15 cellular contexts compared by ENCODE assay signal in the genomic region with DNA sequence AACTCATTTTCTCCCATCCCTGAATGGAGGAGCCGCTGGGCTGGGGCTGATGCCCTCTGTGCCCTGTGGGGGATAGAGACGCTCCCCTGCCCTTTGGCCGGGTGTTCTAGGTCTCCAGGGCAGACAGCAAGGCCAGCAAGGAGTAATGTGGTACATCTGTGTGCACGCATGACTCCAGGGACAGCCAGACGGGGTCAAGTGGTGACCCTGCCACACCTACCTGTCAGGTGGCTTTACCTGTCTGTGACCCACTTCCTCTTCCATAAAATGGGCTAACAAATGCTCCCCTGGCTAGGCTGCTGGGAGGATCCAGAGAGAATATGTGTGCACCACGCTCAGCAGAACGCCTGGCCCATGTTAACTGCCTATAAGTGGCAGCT. TPM values are rescaled to one million over a fixed set of nuclear protein-coding genes. Genes with fewer than 3 reads are reported as not detected.
DNase-seq lines count a peak whose midpoint lies in the region; ATAC-seq and TF ChIP-seq lines count a peak whose summit lies in the region.
"Had no signal": no experiment of that assay in that cellular context is flagged by ENCODE, and none has a peak within 500 bp of the region (broad histone marks: within the 10 kb centered on the region; RNA-seq: fewer than 3 reads in every experiment).

No MANE protein-coding gene starts in this region.

- no peak overlapping the region for H3K4me3 Mint-ChIP-seq in chondrocyte (ENCODE audit: unreplicated experiment)
- no peak overlapping the region for H3K4me3 Mint-ChIP-seq in neural progenitor cell

- H3K4me2 ChIP-seq in DOHH2 (ENCODE audit: low read length) (peak overlapping the region; percentile 76), neural progenitor cell (peak overlapping the region; percentile 69)

- H3F3A ChIP-seq in DOHH2 (ENCODE audit: control insufficient read depth, insufficient read depth) (peaks cover 27% of the 10 kb centered on the region), neural progenitor cell (ENCODE audit: low read depth) (peaks cover 21% of the 10 kb centered on the region)

- H3K36me3 ChIP-seq in DOHH2 (ENCODE audit: control insufficient read depth, low read length) (no peaks in the 10 kb centered on the region), neural progenitor cell (no peaks in the 10 kb centered on the region), tibial nerve (no peaks in the 10 kb centered on the region)

- H3K9ac ChIP-seq in neural progenitor cell, result no peak overlapping the region

- no peak overlapping the region for H3K27ac Mint-ChIP-seq in chondrocyte (ENCODE audit: unreplicated experiment)
- no peak overlapping the region for H3K27ac Mint-ChIP-seq in neural progenitor cell
- H3K27ac Mint-ChIP-seq: H9 had no signal

- H3K9me3 Mint-ChIP-seq in chondrocyte (ENCODE audit: low read depth) (no peaks in the 10 kb centered on the region), neural progenitor cell (no peaks in the 10 kb centered on the region)
- H3K9me3 Mint-ChIP-seq: H9 had no signal

- peaks cover 57% of the 10 kb centered on the region for H3K4me1 ChIP-seq in DOHH2 (ENCODE audit: control insufficient read depth, low read length)
- peaks cover 56% of the 10 kb centered on the region for H3K4me1 ChIP-seq in neural progenitor cell
- peaks cover 0 to 10% (median 0%) of the 10 kb centered on the region in 4 donors for H3K4me1 ChIP-seq in tibial nerve

- TF ChIP-seq POLR2A in tibial nerve (IDR thresholded peaks at IDR 0.05), result no peak

- H3K79me2 ChIP-seq in DOHH2 (ENCODE audit: control insufficient read depth, low read length) (no peaks in the 10 kb centered on the region), neural progenitor cell (ENCODE audit: low read depth) (no peaks in the 10 kb centered on the region)

- H3K27me3 ChIP-seq in DOHH2 (ENCODE audit: control insufficient read depth, low read length) (no peaks in the 10 kb centered on the region), neural progenitor cell (no peaks in the 10 kb centered on the region), tibial nerve (peaks cover 0 to 7% of the 10 kb centered on the region in 2 donors)

- DNase-seq in NCI-H69 (lab: John Stamatoyannopoulos, UW) (peak; percentile 84), chondrocyte (ENCODE audit: low spot score) (peak; percentile 64), neural progenitor cell (ENCODE audit: low spot score) (no peak), tibial nerve (ENCODE audit: low spot score in 2 of 2) (no peak)
- DNase-seq in stimulated activated naive CD8-positive, alpha-beta T cell treated with anti-CD3 and anti-CD28 coated beads, Interleukin-15, Interleukin-2, amounts not matched to agents 100 U/mL and 50 U/mL, for 24 hours, result no peak
- DNase-seq: EL, MM.1S, NCI-H510A treated with DMSO at 0.1 percent for 48 hours, RPMI8226, SIG-M5 had no signal

- H4K20me1 ChIP-seq in DOHH2 (ENCODE audit: control insufficient read depth, insufficient read depth, low read depth, low read length), result no peaks in the 10 kb centered on the region
- H4K20me1 ChIP-seq in neural progenitor cell (ENCODE audit: low read depth), result no peaks in the 10 kb centered on the region

- no peak for ATAC-seq in stimulated activated naive CD8-positive, alpha-beta T cell treated with anti-CD3 and anti-CD28 coated beads, Interleukin-15, Interleukin-2, amounts not matched to agents 100 U/mL and 50 U/mL, for 24 hours
- ATAC-seq in HG02798 (IDR thresholded peaks at IDR 0.05; ENCODE audit: poor library complexity, unreplicated experiment), result no peak

- no peak for TF ChIP-seq CTCF in DOHH2 (IDR thresholded peaks at IDR 0.05; ENCODE audit: low read depth, low read length, poor library complexity, severe bottlenecking)
- no peak for TF ChIP-seq CTCF in chondrocyte (IDR thresholded peaks at IDR 0.05)
- no peak for TF ChIP-seq CTCF in neural progenitor cell (IDR thresholded peaks at IDR 0.05)
- TF ChIP-seq CTCF in tibial nerve (IDR thresholded peaks at IDR 0.05), result no peak

- H3K36me3 Mint-ChIP-seq in chondrocyte (ENCODE audit: low read depth) (no peaks in the 10 kb centered on the region), neural progenitor cell (no peaks in the 10 kb centered on the region)

- H3K27ac ChIP-seq in DOHH2 (ENCODE audit: low read depth, low read length), result peak overlapping the region; percentile 95
- no peak overlapping the region for H3K27ac ChIP-seq in neural progenitor cell
- H3K27ac ChIP-seq in tibial nerve, result no peak overlapping the region
- H3K27ac ChIP-seq: C4-2B had no signal

- no peaks in the 10 kb centered on the region for H3K9me2 ChIP-seq in DOHH2 (replicated peaks; ENCODE audit: control insufficient read depth, low read length)

- TF ChIP-seq EP300 in tibial nerve (IDR thresholded peaks at IDR 0.05), result no peak

- H2AFZ ChIP-seq in neural progenitor cell (replicated peaks), result no peak overlapping the region

- peak overlapping the region; percentile 66 for H3K4me3 ChIP-seq in DOHH2 (ENCODE audit: low read length)
- H3K4me3 ChIP-seq in neural progenitor cell, result no peak overlapping the region
- no peak overlapping the region for H3K4me3 ChIP-seq in tibial nerve

- H3K27me3 Mint-ChIP-seq in chondrocyte (ENCODE audit: low read depth) (no peaks in the 10 kb centered on the region), neural progenitor cell (ENCODE audit: insufficient read depth, low read depth) (peaks cover 10% of the 10 kb centered on the region)

- peaks cover 26% of the 10 kb centered on the region for H3K4me1 Mint-ChIP-seq in chondrocyte (ENCODE audit: low read depth)
- peaks cover 66% of the 10 kb centered on the region for H3K4me1 Mint-ChIP-seq in neural progenitor cell

- no peaks in the 10 kb centered on the region for H3K9me3 ChIP-seq in DOHH2 (ENCODE audit: control insufficient read depth, insufficient read depth, low read length)
- no peaks in the 10 kb centered on the region for H3K9me3 ChIP-seq in neural progenitor cell (ENCODE audit: low read depth)
- H3K9me3 ChIP-seq in tibial nerve, result no peaks in the 10 kb centered on the region
- H3K9me3 ChIP-seq: A549 had no signal

- 68 to 80% methylated on average over 6 to 7 of the region's 7 CpGs for WGBS in tibial nerve, 2 donors

RNA-seq across cellular contexts. Expression of a gene that starts 35.4 kb away (rescaled TPM):
- total RNA-seq in chondrocyte (not detected in 3 replicates), neural progenitor cell (ENCODE audit: low replicate concordance) (1.0 and 3.1 TPM in 2 replicates), tibial nerve (not detected)
- total RNA-seq: H9 had no signal

Comparison
In these comparisons a context has a peak if more than half of its experiments do, and no peak if none do; other contexts are left out.
1. DNase-seq: peak in NCI-H69 (single experiment) and chondrocyte (single experiment); none in neural progenitor cell (single experiment), stimulated activated naive CD8-positive, alpha-beta T cell treated with anti-CD3 and anti-CD28 coated beads, Interleukin-15, Interleukin-2, amounts not matched to agents 100 U/mL and 50 U/mL, for 24 hours (single experiment) and tibial nerve (0 of 2).